1 cellular context compared by ENCODE assay signal in genomic region chrX:77899081-77899828, GRCh38.
TF ChIP-seq lines count a peak whose summit lies in the region.

COX7B (plus strand) TSS chrX:77899468; CDS start chrX:77899554, 86 bp downstream.

TF ChIP-seq in K562, 482 proteins besides CTCF, POLR2A, EP300 and RAD21 (continued from another document and continues in another):
- TF ChIP-seq E4F1 (CRISPR knock-in tag; IDR thresholded peaks at IDR 0.05; ENCODE audit: borderline replicate concordance) = no peak
- no peak for TF ChIP-seq ZNF449 (CRISPR knock-in tag; IDR thresholded peaks at IDR 0.05)
- 0 out of 2 replicates have a peak, but pooled peaks have one; percentile 8 for TF ChIP-seq STAT5A (IDR thresholded peaks at IDR 0.05; ENCODE audit: borderline replicate concordance, low read length)
- peak; percentile 68; the same call in 1 of the 2 replicates for TF ChIP-seq PHF8 (IDR thresholded peaks at IDR 0.05; ENCODE audit: borderline replicate concordance, low read length)
- TF ChIP-seq TBP (optimal IDR thresholded peaks at IDR 0.05; ENCODE audit: low read depth, low read length) = peak; percentile 87
- TF ChIP-seq E2F3 (CRISPR knock-in tag; IDR thresholded peaks at IDR 0.05) = no peak
- TF ChIP-seq ZNF3 (CRISPR knock-in tag; IDR thresholded peaks at IDR 0.05) = no peak
- TF ChIP-seq ELF2 (CRISPR knock-in tag; IDR thresholded peaks at IDR 0.05) = no peak
- no peak for TF ChIP-seq RB1 (IDR thresholded peaks at IDR 0.05; ENCODE audit: low read depth)
- no peak for TF ChIP-seq ZC3H4 (CRISPR knock-in tag; IDR thresholded peaks at IDR 0.05; ENCODE audit: borderline replicate concordance)
- TF ChIP-seq PTTG1 (tag; IDR thresholded peaks at IDR 0.05; ENCODE audit: low read depth) = no peak
- TF ChIP-seq FUS (optimal IDR thresholded peaks at IDR 0.05; ENCODE audit: low read depth, low read length) = no peak
- no peak for TF ChIP-seq SOX6 (IDR thresholded peaks at IDR 0.05)
- TF ChIP-seq NR4A1 (CRISPR knock-in tag; IDR thresholded peaks at IDR 0.05) = no peak
- TF ChIP-seq NR4A1 (tag; IDR thresholded peaks at IDR 0.05) = no peak
- no peak for TF ChIP-seq CHD1 (IDR thresholded peaks at IDR 0.05; ENCODE audit: low read length)
- peak; percentile 57 for TF ChIP-seq RBM25 (IDR thresholded peaks at IDR 0.05; ENCODE audit: low read depth, low read length, severe bottlenecking)
- TF ChIP-seq TRIM24 (IDR thresholded peaks at IDR 0.05) = no peak
- no peak for TF ChIP-seq CLOCK (CRISPR knock-in tag; IDR thresholded peaks at IDR 0.05; ENCODE audit: borderline replicate concordance)
- TF ChIP-seq MBD1 (CRISPR knock-in tag; IDR thresholded peaks at IDR 0.05) = no peak
- TF ChIP-seq MXI1 (IDR thresholded peaks at IDR 0.05; ENCODE audit: low read depth, low read length) = 0 out of 2 replicates have a peak, but pooled peaks have one; percentile 40
- no peak for TF ChIP-seq MGA (IDR thresholded peaks at IDR 0.05)
- no peak for TF ChIP-seq ELK3 (CRISPR knock-in tag; IDR thresholded peaks at IDR 0.05)
- no peak for TF ChIP-seq REST (CRISPR knock-in tag; IDR thresholded peaks at IDR 0.05; ENCODE audit: low read depth)
- TF ChIP-seq COPS2 (conservative IDR thresholded peaks at IDR 0.05) = no peak
- TF ChIP-seq DNMT1 (IDR thresholded peaks at IDR 0.05) = no peak
- TF ChIP-seq THRB (CRISPR knock-in tag; conservative IDR thresholded peaks at IDR 0.05) = no peak
- TF ChIP-seq ZNF12 (CRISPR knock-in tag; IDR thresholded peaks at IDR 0.05) = no peak
- TF ChIP-seq MBD2 (IDR thresholded peaks at IDR 0.05; ENCODE audit: borderline replicate concordance, low read depth) = peak; percentile 53
- TF ChIP-seq NR1H2 (CRISPR knock-in tag; IDR thresholded peaks at IDR 0.05) = no peak
